In the genomic region with DNA sequence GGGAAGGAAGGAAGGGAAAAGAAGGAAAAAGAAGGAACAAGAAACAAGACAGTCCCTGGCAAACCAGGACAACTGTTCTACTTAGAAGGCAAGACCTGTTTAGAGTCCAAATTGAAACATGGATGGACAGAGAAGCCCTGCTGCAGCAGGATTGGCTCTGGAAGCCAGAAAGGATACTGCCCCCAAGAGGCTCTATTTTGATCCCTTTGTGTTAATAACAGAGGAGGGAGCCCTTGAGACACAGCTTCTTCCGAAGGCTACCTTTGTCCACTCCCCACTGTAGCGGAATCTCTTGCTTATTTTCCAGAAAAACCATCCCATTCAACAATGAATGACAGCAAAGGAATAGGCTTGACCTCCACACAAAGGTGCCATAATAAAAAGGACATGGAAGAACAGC, we compare ENCODE assay signal across 32 cellular contexts.
DNase-seq lines count a peak whose midpoint lies in the region; ATAC-seq, FAIRE-seq and TF ChIP-seq lines count a peak whose summit lies in the region.
"Had no signal": no experiment of that assay in that cellular context is flagged by ENCODE, and none has a peak within 500 bp of the region (broad histone marks: within the 10 kb centered on the region; RNA-seq: fewer than 3 reads in every experiment).

No MANE protein-coding gene starts in this region.

- H3K9ac ChIP-seq in neuronal stem cell (ENCODE audit: low read depth, low read length, poor library complexity): no peak overlapping the region

- no peak overlapping the region for H4K8ac ChIP-seq in neuronal stem cell (ENCODE audit: low read depth, low read length)

- H3K9me3 ChIP-seq in WERI-Rb-1 (ENCODE audit: severe bottlenecking) (no peaks in the 10 kb centered on the region), neuronal stem cell (replicated peaks in 1 of 2; ENCODE audit: control insufficient read depth in 2 of 2, insufficient read depth in 1 of 2, low read depth in 1 of 2, low read length in 2 of 2) (peaks cover 0 to 5% of the 10 kb centered on the region in 2 donors)
- H3K9me3 ChIP-seq: body of pancreas, SJCRH30 had no signal

- H3K4me3 ChIP-seq in WERI-Rb-1 (ENCODE audit: low read depth, low read length): no peak overlapping the region
- H3K4me3 ChIP-seq in neuronal stem cell (ENCODE audit: low read length in 2 of 2): no peak overlapping the region
- H3K4me3 ChIP-seq: body of pancreas, SJCRH30 had no signal

- no peak overlapping the region for H3K18ac ChIP-seq in neuronal stem cell (ENCODE audit: low read length)

- no peak overlapping the region for H2BK15ac ChIP-seq in neuronal stem cell (ENCODE audit: low read length)

- H3K27me3 ChIP-seq in WERI-Rb-1 (ENCODE audit: insufficient read depth, low read depth, severe bottlenecking) (no peaks in the 10 kb centered on the region), neuronal stem cell (ENCODE audit: control insufficient read depth in 3 of 3, insufficient read depth in 3 of 3, low read depth in 1 of 3, low read length in 3 of 3) (no peaks in the 10 kb centered on the region)
- H3K27me3 ChIP-seq: body of pancreas, SJCRH30 had no signal

- POLR2A ChIA-PET in activated CD8-positive, alpha-beta T cell treated with anti-CD3 and anti-CD28 coated beads for 36 hours (lab: Charles Lee): no interaction called here

- no peaks in the 10 kb centered on the region for H3K79me1 ChIP-seq in neuronal stem cell (ENCODE audit: low read depth, low read length)

- no peaks in the 10 kb centered on the region for H3K4me1 ChIP-seq in neuronal stem cell (ENCODE audit: control insufficient read depth in 2 of 2, insufficient read depth in 1 of 2, low read depth in 1 of 2, low read length in 2 of 2)
- H3K4me1 ChIP-seq: body of pancreas, SJCRH30 had no signal

- H3K27ac Mint-ChIP-seq in activated CD8-positive, alpha-beta T cell treated with anti-CD3 and anti-CD28 coated beads for 36 hours: no peak overlapping the region
- H3K27ac Mint-ChIP-seq: activated CD8-positive, alpha-beta memory T cell treated with anti-CD3 and anti-CD28 coated beads, Interleukin-2, amount 10 ng/mL, durations not matched to agents 7 days and 5 days; CD8-positive, alpha-beta memory T cell; memory B cell; stimulated activated effector memory CD8-positive, alpha-beta T cell treated with anti-CD3 and anti-CD28 coated beads, Interleukin-12 subunit alpha, Interleukin-12 subunit beta, amount 100 ng/mL, for 72 hours had no signal

- H3K4ac ChIP-seq in neuronal stem cell (ENCODE audit: low read length): no peak overlapping the region

- H3K36me3 Mint-ChIP-seq in activated CD8-positive, alpha-beta T cell treated with anti-CD3 and anti-CD28 coated beads for 36 hours (ENCODE audit: low read depth): no peaks in the 10 kb centered on the region
- H3K36me3 Mint-ChIP-seq: activated CD8-positive, alpha-beta memory T cell treated with anti-CD3 and anti-CD28 coated beads, Interleukin-2, amount 10 ng/mL, durations not matched to agents 7 days and 5 days; immature natural killer cell; memory B cell; stimulated activated effector memory CD8-positive, alpha-beta T cell treated with anti-CD3 and anti-CD28 coated beads, Interleukin-12 subunit alpha, Interleukin-12 subunit beta, amount 100 ng/mL, for 72 hours had no signal

- no peak overlapping the region for H2AK5ac ChIP-seq in neuronal stem cell (ENCODE audit: low read depth, low read length)

- DNase-seq in HTR-8/SVneo (ENCODE audit: insufficient read length, low spot score): peak; percentile 21
- DNase-seq in WERI-Rb-1: no peak
- DNase-seq in neuronal stem cell (ENCODE audit: low spot score): peak; percentile 1
- no peak for DNase-seq in activated CD8-positive, alpha-beta T cell treated with anti-CD3 and anti-CD28 coated beads for 36 hours
- DNase-seq in NCI-H2081 treated with DMSO at 0.1 percent for 48 hours (lab: John Stamatoyannopoulos, UW): no peak
- DNase-seq: activated CD4-positive, alpha-beta T cell treated with anti-CD3 and anti-CD28 coated beads, Interleukin-2, amount 50 U/mL, for 1 hour; activated CD8-positive, alpha-beta memory T cell treated with anti-CD3 and anti-CD28 coated beads, Interleukin-2, amount 10 ng/mL, durations not matched to agents 7 days and 5 days; activated naive CD4-positive, alpha-beta T cell; activated T-cell treated with anti-CD3 and anti-CD28 coated beads, Interleukin-2, amount 50 U/mL, for 48 hours; AML-193; body of pancreas; CD8-positive, alpha-beta memory T cell; cerebellar nuclear complex; DMS153; HCEC 1CT; hippocampal formation; immature natural killer cell; MM.1S; NCI-H1417 treated with DMSO at 0.1 percent for 48 hours; NCI-H2107; NCI-H446 treated with DMSO at 0.1 percent for 48 hours; stimulated activated CD4-positive, alpha-beta T cell treated with anti-CD3 and anti-CD28 coated beads, Interleukin-12 subunit alpha, Interleukin-12 subunit beta, amount 100 ng/mL, for 4 hours; stimulated activated CD4-positive, alpha-beta T cell treated with anti-CD3 and anti-CD28 coated beads, Interleukin-4, amount 100 ng/mL, for 1 hour; trophoblast cell had no signal

- peaks cover 16% of the 10 kb centered on the region for H3K27me3 Mint-ChIP-seq in activated CD8-positive, alpha-beta T cell treated with anti-CD3 and anti-CD28 coated beads for 36 hours
- H3K27me3 Mint-ChIP-seq: activated CD8-positive, alpha-beta memory T cell treated with anti-CD3 and anti-CD28 coated beads, Interleukin-2, amount 10 ng/mL, durations not matched to agents 7 days and 5 days had no signal

- H3K14ac ChIP-seq in neuronal stem cell (ENCODE audit: low read length): no peak overlapping the region

- H4K91ac ChIP-seq in neuronal stem cell (ENCODE audit: low read depth, low read length, poor library complexity): no peak overlapping the region

- no peak overlapping the region for H3K23ac ChIP-seq in neuronal stem cell (ENCODE audit: low read depth, low read length, poor library complexity)

- no CpG with 5 or more reads among the region's 2 CpGs for WGBS in neuronal stem cell (ENCODE audit: extremely low coverage in 2 of 2, insufficient read length in 2 of 2, insufficient replicate concordance in 1 of 2), 2 donors

- no peak overlapping the region for H3K4me2 ChIP-seq in neuronal stem cell (ENCODE audit: insufficient read depth, low read length, poor library complexity, severe bottlenecking)

- no peak for ATAC-seq in activated CD8-positive, alpha-beta T cell treated with anti-CD3 and anti-CD28 coated beads for 36 hours
- no peak for ATAC-seq in GM21526 (IDR thresholded peaks at IDR 0.05; ENCODE audit: low FRiP score, unreplicated experiment)
- ATAC-seq: activated CD8-positive, alpha-beta memory T cell treated with anti-CD3 and anti-CD28 coated beads, Interleukin-2, amount 10 ng/mL, durations not matched to agents 7 days and 5 days; body of pancreas; left lobe of liver; sciatic nerve; stimulated activated effector memory CD8-positive, alpha-beta T cell treated with anti-CD3 and anti-CD28 coated beads, Interleukin-12 subunit alpha, Interleukin-12 subunit beta, amount 100 ng/mL, for 72 hours had no signal

- H3K27ac ChIP-seq in C4-2B (no peak overlapping the region), WERI-Rb-1 (no peak overlapping the region), neuronal stem cell (replicated peaks; ENCODE audit: low read length) (no peak overlapping the region)
- H3K27ac ChIP-seq: body of pancreas, SJCRH30 had no signal

- H2BK5ac ChIP-seq in neuronal stem cell (ENCODE audit: low read length): no peak overlapping the region

- no peaks in the 10 kb centered on the region for H3K4me1 Mint-ChIP-seq in activated CD8-positive, alpha-beta T cell treated with anti-CD3 and anti-CD28 coated beads for 36 hours (ENCODE audit: low read depth)
- H3K4me1 Mint-ChIP-seq: activated CD8-positive, alpha-beta memory T cell treated with anti-CD3 and anti-CD28 coated beads, Interleukin-2, amount 10 ng/mL, durations not matched to agents 7 days and 5 days; CD8-positive, alpha-beta memory T cell; immature natural killer cell; memory B cell; stimulated activated effector memory CD8-positive, alpha-beta T cell treated with anti-CD3 and anti-CD28 coated beads, Interleukin-12 subunit alpha, Interleukin-12 subunit beta, amount 100 ng/mL, for 72 hours had no signal

- no peak overlapping the region for H2BK120ac ChIP-seq in neuronal stem cell (ENCODE audit: low read depth, low read length)

- H2BK12ac ChIP-seq in neuronal stem cell (ENCODE audit: low read length): no peak overlapping the region

- no peaks in the 10 kb centered on the region for H3K9me3 Mint-ChIP-seq in activated CD8-positive, alpha-beta T cell treated with anti-CD3 and anti-CD28 coated beads for 36 hours
- H3K9me3 Mint-ChIP-seq: memory B cell; stimulated activated effector memory CD8-positive, alpha-beta T cell treated with anti-CD3 and anti-CD28 coated beads, Interleukin-12 subunit alpha, Interleukin-12 subunit beta, amount 100 ng/mL, for 72 hours had no signal

- no peak overlapping the region for H3K4me3 Mint-ChIP-seq in activated CD8-positive, alpha-beta T cell treated with anti-CD3 and anti-CD28 coated beads for 36 hours
- H3K4me3 Mint-ChIP-seq: activated CD8-positive, alpha-beta memory T cell treated with anti-CD3 and anti-CD28 coated beads, Interleukin-2, amount 10 ng/mL, durations not matched to agents 7 days and 5 days; CD8-positive, alpha-beta memory T cell; immature natural killer cell; memory B cell; stimulated activated effector memory CD8-positive, alpha-beta T cell treated with anti-CD3 and anti-CD28 coated beads, Interleukin-12 subunit alpha, Interleukin-12 subunit beta, amount 100 ng/mL, for 72 hours had no signal

- no peak for FAIRE-seq in HTR-8/SVneo (lab: Jason Lieb, UNC)
- FAIRE-seq: endothelial cell of umbilical vein had no signal

- no peaks in the 10 kb centered on the region for H3K36me3 ChIP-seq in WERI-Rb-1
- H3K36me3 ChIP-seq in neuronal stem cell (replicated peaks in 1 of 2; ENCODE audit: control insufficient read depth in 2 of 2, insufficient read depth in 2 of 2, low read length in 2 of 2): no peaks in the 10 kb centered on the region
- H3K36me3 ChIP-seq: SJCRH30 had no signal

- intact Hi-C loops in activated CD8-positive, alpha-beta T cell treated with anti-CD3 and anti-CD28 coated beads for 36 hours (cut with micrococcal nuclease): no loop called here

- CTCF ChIA-PET in activated CD8-positive, alpha-beta T cell treated with anti-CD3 and anti-CD28 coated beads for 36 hours (lab: Charles Lee): no interaction called here

- H2AFZ ChIP-seq in neuronal stem cell (ENCODE audit: low read length): peak overlapping the region; percentile 38

- TF ChIP-seq CTCF in C4-2B (conservative IDR thresholded peaks at IDR 0.05) (peak; percentile 16), WERI-Rb-1 (IDR thresholded peaks at IDR 0.05; ENCODE audit: low read depth, low read length) (peak; percentile 55)
- TF ChIP-seq CTCF in activated CD8-positive, alpha-beta T cell treated with anti-CD3 and anti-CD28 coated beads for 36 hours (IDR thresholded peaks at IDR 0.05): no peak

Comparison
In these comparisons a context has a peak if more than half of its experiments do, and no peak if none do; other contexts are left out.
1. DNase-seq: peak in HTR-8/SVneo (single experiment) and neuronal stem cell (single experiment); none in WERI-Rb-1 (single experiment), activated CD8-positive, alpha-beta T cell treated with anti-CD3 and anti-CD28 coated beads for 36 hours (single experiment) and NCI-H2081 treated with DMSO at 0.1 percent for 48 hours (single experiment).